ENCODE assay signal across 1 cellular context in genomic region chr1:1431006-1431844, GRCh38.
TF ChIP-seq lines count a peak whose summit lies in the region.

No MANE protein-coding gene starts in this region.

TF ChIP-seq in HEK293T, 16 proteins besides CTCF, POLR2A, EP300 and RAD21 (continued from another document):
- TF ChIP-seq FOXM1 (IDR thresholded peaks at IDR 0.05; ENCODE audit: borderline replicate concordance) (no peak), LEF1 (IDR thresholded peaks at IDR 0.05; ENCODE audit: borderline replicate concordance) (no peak), ELF4 (IDR thresholded peaks at IDR 0.05) (no peak), TARDBP (IDR thresholded peaks at IDR 0.05) (no peak), ARNT (IDR thresholded peaks at IDR 0.05) (no peak), BHLHE40 (IDR thresholded peaks at IDR 0.05; ENCODE audit: borderline replicate concordance) (no peak), PKNOX1 (IDR thresholded peaks at IDR 0.05) (no peak)
